In genomic region chr1:3462356-3463012, GRCh38 we compare ENCODE assay signal across 1 cellular context.
TF ChIP-seq lines count a peak whose summit lies in the region.

No MANE protein-coding gene starts in this region.

TF ChIP-seq in HepG2, 621 proteins besides CTCF, POLR2A, EP300 and RAD21 (continued from another document):
- TF ChIP-seq, protein P1, sequence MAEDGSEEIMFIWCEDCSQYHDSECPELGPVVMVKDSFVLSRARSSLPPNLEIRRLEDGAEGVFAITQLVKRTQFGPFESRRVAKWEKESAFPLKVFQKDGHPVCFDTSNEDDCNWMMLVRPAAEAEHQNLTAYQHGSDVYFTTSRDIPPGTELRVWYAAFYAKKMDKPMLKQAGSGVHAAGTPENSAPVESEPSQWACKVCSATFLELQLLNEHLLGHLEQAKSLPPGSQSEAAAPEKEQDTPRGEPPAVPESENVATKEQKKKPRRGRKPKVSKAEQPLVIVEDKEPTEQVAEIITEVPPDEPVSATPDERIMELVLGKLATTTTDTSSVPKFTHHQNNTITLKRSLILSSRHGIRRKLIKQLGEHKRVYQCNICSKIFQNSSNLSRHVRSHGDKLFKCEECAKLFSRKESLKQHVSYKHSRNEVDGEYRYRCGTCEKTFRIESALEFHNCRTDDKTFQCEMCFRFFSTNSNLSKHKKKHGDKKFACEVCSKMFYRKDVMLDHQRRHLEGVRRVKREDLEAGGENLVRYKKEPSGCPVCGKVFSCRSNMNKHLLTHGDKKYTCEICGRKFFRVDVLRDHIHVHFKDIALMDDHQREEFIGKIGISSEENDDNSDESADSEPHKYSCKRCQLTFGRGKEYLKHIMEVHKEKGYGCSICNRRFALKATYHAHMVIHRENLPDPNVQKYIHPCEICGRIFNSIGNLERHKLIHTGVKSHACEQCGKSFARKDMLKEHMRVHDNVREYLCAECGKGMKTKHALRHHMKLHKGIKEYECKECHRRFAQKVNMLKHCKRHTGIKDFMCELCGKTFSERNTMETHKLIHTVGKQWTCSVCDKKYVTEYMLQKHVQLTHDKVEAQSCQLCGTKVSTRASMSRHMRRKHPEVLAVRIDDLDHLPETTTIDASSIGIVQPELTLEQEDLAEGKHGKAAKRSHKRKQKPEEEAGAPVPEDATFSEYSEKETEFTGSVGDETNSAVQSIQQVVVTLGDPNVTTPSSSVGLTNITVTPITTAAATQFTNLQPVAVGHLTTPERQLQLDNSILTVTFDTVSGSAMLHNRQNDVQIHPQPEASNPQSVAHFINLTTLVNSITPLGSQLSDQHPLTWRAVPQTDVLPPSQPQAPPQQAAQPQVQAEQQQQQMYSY (CRISPR knock-in tag; IDR thresholded peaks at IDR 0.05) = peak; percentile 55; the same call in 1 of the 2 replicates
